ENCODE assay signal across 18 cellular contexts in the genomic region with DNA sequence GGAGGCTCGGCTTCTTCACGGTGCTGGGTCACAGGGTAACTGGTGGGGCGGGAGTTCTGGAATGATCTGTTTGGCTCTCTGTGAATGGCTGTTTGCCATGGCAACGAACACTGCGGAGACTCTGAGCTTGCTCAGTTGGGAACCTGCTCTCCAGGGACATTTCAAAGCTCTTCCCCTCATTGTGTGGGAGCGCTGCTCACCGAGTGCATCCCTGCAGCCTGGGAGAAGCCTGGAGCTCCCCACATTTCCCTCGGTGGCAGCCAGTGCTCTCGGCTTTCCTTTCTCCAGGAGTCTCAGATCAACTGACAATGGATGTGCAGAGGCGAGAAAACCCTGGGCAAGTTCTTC. TPM values are rescaled to one million over a fixed set of nuclear protein-coding genes. Genes with fewer than 3 reads are reported as not detected.
DNase-seq lines count a peak whose midpoint lies in the region; ATAC-seq, FAIRE-seq and TF ChIP-seq lines count a peak whose summit lies in the region.
"Had no signal": no experiment of that assay in that cellular context is flagged by ENCODE, and none has a peak within 500 bp of the region (broad histone marks: within the 10 kb centered on the region; RNA-seq: fewer than 3 reads in every experiment).

No MANE protein-coding gene starts in this region.

- H3K9ac ChIP-seq in H1 (replicated peaks in 1 of 4; ENCODE audit: extremely low read depth in 1 of 4, low read depth in 3 of 4, low read length in 3 of 4) (no peak overlapping the region), mesendoderm (ENCODE audit: low read length) (no peak overlapping the region)

- no peaks in the 10 kb centered on the region for H3K79me2 ChIP-seq in H1 (ENCODE audit: control insufficient read depth in 1 of 2, insufficient read depth in 2 of 2, low read length in 2 of 2)
- H3K79me2 ChIP-seq in mesendoderm (ENCODE audit: control insufficient read depth, insufficient read depth, low read length), result no peaks in the 10 kb centered on the region

- H2BK120ac ChIP-seq in H1 (replicated peaks; ENCODE audit: low read depth, low read length), result no peak overlapping the region
- H2BK120ac ChIP-seq in mesendoderm (ENCODE audit: low read depth, low read length), result no peak overlapping the region

- H3K36me3 ChIP-seq in H1 (ENCODE audit: control insufficient read depth in 2 of 4, insufficient read depth in 4 of 4, low read length in 3 of 4) (no peaks in the 10 kb centered on the region), mesendoderm (ENCODE audit: control insufficient read depth, insufficient read depth, low read length) (no peaks in the 10 kb centered on the region)
- H3K36me3 ChIP-seq: SJSA1 had no signal

- no peak for TF ChIP-seq RAD21 in H1 (IDR thresholded peaks at IDR 0.05 in 1 of 2, conservative IDR thresholded peaks at IDR 0.05 in 1 of 2; ENCODE audit: low read depth in 2 of 2, low read length in 2 of 2)

- peaks cover 0 to 3% (median 1%) of the 10 kb centered on the region in 4 experiments; a peak in 1 of 7 replicates for H3K4me1 ChIP-seq in H1 (replicated peaks in 1 of 4; ENCODE audit: control insufficient read depth in 3 of 4, insufficient read depth in 4 of 4, low read length in 3 of 4)
- no peaks in the 10 kb centered on the region for H3K4me1 ChIP-seq in mesendoderm (ENCODE audit: control insufficient read depth, low read depth, low read length)
- H3K4me1 ChIP-seq: SJSA1 had no signal

- H3K4me3 ChIP-seq in H1 (ENCODE audit: extremely low read depth in 1 of 4, insufficient read depth in 2 of 4, low read depth in 3 of 4, low read length in 4 of 4) (no peak overlapping the region), mesendoderm (ENCODE audit: low read length) (no peak overlapping the region)
- H3K4me3 ChIP-seq: SJSA1 had no signal

- H2BK5ac ChIP-seq in H1 (ENCODE audit: low read depth, low read length), result no peak overlapping the region
- no peak overlapping the region for H2BK5ac ChIP-seq in mesendoderm (ENCODE audit: low read length)

- no peak for TF ChIP-seq EP300 in H1 (IDR thresholded peaks at IDR 0.05; ENCODE audit: borderline replicate concordance in 1 of 2, low read depth in 2 of 2, low read length in 2 of 2)

- no peak overlapping the region for H3K14ac ChIP-seq in H1 (ENCODE audit: insufficient read length)

- peak overlapping the region; percentile 32; the same call in 1 of the 2 replicates for H4K8ac ChIP-seq in H1 (ENCODE audit: extremely low read depth, insufficient read depth, low read length)
- H4K8ac ChIP-seq in mesendoderm (ENCODE audit: low read depth, low read length), result no peak overlapping the region

- H2AK5ac ChIP-seq in H1 (ENCODE audit: low read depth, low read length) (no peak overlapping the region), mesendoderm (ENCODE audit: low read length) (no peak overlapping the region)

- intact Hi-C loops in left ventricle myocardium superior (cut with micrococcal nuclease), result no loop called here

- no peak overlapping the region for H2BK12ac ChIP-seq in H1 (ENCODE audit: low read depth, low read length)

- no peaks in the 10 kb centered on the region for H3K27me3 ChIP-seq in H1 (replicated peaks in 1 of 4; ENCODE audit: control insufficient read depth in 3 of 4, extremely low read depth in 1 of 4, insufficient read depth in 3 of 4, low read length in 3 of 4)
- no peaks in the 10 kb centered on the region for H3K27me3 ChIP-seq in mesendoderm (ENCODE audit: insufficient read depth, low read length, poor library complexity)
- H3K27me3 ChIP-seq: SJSA1 had no signal

- H4K5ac ChIP-seq in H1 (ENCODE audit: insufficient read length, low read depth, low read length) (no peak overlapping the region), mesendoderm (ENCODE audit: low read length) (no peak overlapping the region)

- H3K56ac ChIP-seq in H1 (replicated peaks; ENCODE audit: insufficient read length, low read depth, low read length), result no peak overlapping the region
- no peak overlapping the region for H3K56ac ChIP-seq in mesendoderm (ENCODE audit: low read length)

- no peaks in the 10 kb centered on the region for H3K9me3 ChIP-seq in H1 (ENCODE audit: insufficient read depth in 2 of 2, low read depth in 1 of 2, low read length in 1 of 2)
- H3K9me3 ChIP-seq: SJSA1 had no signal

- H3K27ac ChIP-seq in H1 (ENCODE audit: low read depth, low read length) (no peak overlapping the region), mesendoderm (ENCODE audit: low read depth, low read length) (no peak overlapping the region)
- H3K27ac ChIP-seq: SJSA1 had no signal

- H2BK15ac ChIP-seq in H1 (ENCODE audit: low read length), result no peak overlapping the region
- H2BK15ac ChIP-seq in mesendoderm (replicated peaks; ENCODE audit: low read depth), result no peak overlapping the region

- DNase-seq in NCI-H2227 treated with DMSO at 0.1 percent for 48 hours (lab: John Stamatoyannopoulos, UW) (peak; percentile 38), H1 (ENCODE audit: low read depth in 1 of 2, low spot score in 2 of 2) (no peak), mesendoderm (peak; percentile 50), retina (peak; percentile 37), left ventricle myocardium superior (no peak), LoVo (ENCODE audit: low spot score) (no peak), NK-92 (lab: John Stamatoyannopoulos, UW; ENCODE audit: unreplicated experiment) (no peak)
- DNase-seq: AML-193, DMS79 treated with DMSO at 0.1 percent for 48 hours, H9, KBM-7, MV-4-11, NCI-H1417, NCI-H187, NCI-H345, NCI-H524 treated with DMSO at 0.1 percent for 48 hours had no signal

- TF ChIP-seq POLR2A in H1 (IDR thresholded peaks at IDR 0.05; ENCODE audit: control extremely low read depth in 1 of 2, low read depth in 2 of 2, low read length in 2 of 2), result no peak

- H4K91ac ChIP-seq in H1 (replicated peaks; ENCODE audit: insufficient read length, low read length), result no peak overlapping the region

- no peaks in the 10 kb centered on the region for H3K23me2 ChIP-seq in H1 (ENCODE audit: low read depth, low read length)

- no peak for FAIRE-seq in H1 (lab: Jason Lieb, UNC)

- H2BK20ac ChIP-seq in H1 (ENCODE audit: low read length), result no peak overlapping the region

- 73% methylated on average over 10 of the region's 10 CpGs; no CpG with 5 or more reads in 1 of the 2 experiments for WGBS in H1 (ENCODE audit: extremely low coverage in 1 of 2, insufficient coverage in 1 of 2, insufficient read length in 1 of 2, insufficient replicate concordance in 2 of 2, low coverage in 1 of 2, low lambda C conversion rate in 2 of 2, missing lambda C conversion rate in 1 of 2), 2 experiments
- WGBS in mesendoderm (ENCODE audit: extremely low coverage, insufficient coverage, low lambda C conversion rate), result no CpG with 5 or more reads among the region's 10 CpGs

- POLR2A ChIA-PET in H1 (lab: Charles Lee; ENCODE audit: partially characterized antibody), result interaction anchor here (0.7 kb wide), 1 partner anchor 58 kb away, joined by 3 read pairs; no protein-coding TSS in a partner anchor

- H2AFZ ChIP-seq in H1 (ENCODE audit: low read length), result peak overlapping the region; percentile 86; the same call in 1 of the 2 replicates

- H3K4ac ChIP-seq in H1 (replicated peaks; ENCODE audit: insufficient read length, low read depth, low read length) (no peak overlapping the region), mesendoderm (ENCODE audit: low read depth, low read length) (no peak overlapping the region)

- H3K4me2 ChIP-seq in H1 (ENCODE audit: insufficient read depth in 1 of 2, low read depth in 2 of 2, low read length in 2 of 2) (no peak overlapping the region; a peak in 1 of 4 replicates), mesendoderm (ENCODE audit: low read length) (no peak overlapping the region)

- H3K23ac ChIP-seq in H1 (ENCODE audit: insufficient read length) (no peak overlapping the region), mesendoderm (ENCODE audit: low read length) (no peak overlapping the region)

- no peaks in the 10 kb centered on the region for H4K20me1 ChIP-seq in H1 (replicated peaks in 1 of 2; ENCODE audit: control insufficient read depth in 1 of 2, insufficient read depth in 2 of 2, low read length in 2 of 2)

- CTCF ChIA-PET in H1 (lab: Charles Lee; ENCODE audit: partially characterized antibody), result no interaction called here

- ATAC-seq in left ventricle myocardium superior (no peak), GM18520 (IDR thresholded peaks at IDR 0.05; ENCODE audit: unreplicated experiment) (no peak)

- H3K18ac ChIP-seq in H1 (ENCODE audit: extremely low read depth, low read length) (no peak overlapping the region), mesendoderm (ENCODE audit: low read length) (no peak overlapping the region)

- no peaks in the 10 kb centered on the region for H3K79me1 ChIP-seq in H1 (ENCODE audit: low read depth, low read length)
- no peaks in the 10 kb centered on the region for H3K79me1 ChIP-seq in mesendoderm (ENCODE audit: low read length)

- TF ChIP-seq CTCF in H1 (IDR thresholded peaks at IDR 0.05; ENCODE audit: control extremely low read depth in 1 of 3, insufficient read depth in 1 of 3, low read depth in 1 of 3, low read length in 3 of 3), result no peak

TF ChIP-seq in H1, 55 proteins besides CTCF, POLR2A, EP300 and RAD21:
- TF ChIP-seq RBBP5 (IDR thresholded peaks at IDR 0.05; ENCODE audit: borderline replicate concordance, low read depth, low read length), result no peak
- TF ChIP-seq BRCA1 (IDR thresholded peaks at IDR 0.05; ENCODE audit: low read depth, low read length), result no peak

RNA-seq across cellular contexts. Expression of a gene that starts 57.6 kb away (rescaled TPM):
- total RNA-seq in H1 (2021; fragmentation: NEBNext Ultra II Directional; extraction: Animal tissue kit (Norgen Biotek cat#: 25700)), result 34.2 and 43.9 TPM in 2 replicates
- polyA plus RNA-seq in H1 (2011; rRNA removed), result 4.7 and 6.5 TPM in 2 replicates
- polyA plus RNA-seq in H1 (2011; cell fraction: cytosol; rRNA removed), result 8.3 TPM
- 5.8 TPM for polyA plus RNA-seq in H1 (2011; cell fraction: nucleus; rRNA removed)
- 12.0 to 21.7 TPM (median 16.1 TPM) in 4 replicates for polyA plus RNA-seq in H1 (2012, experiment 1 of 2)
- polyA plus RNA-seq in H1 (2012, experiment 2 of 2), result 1.7 TPM
- polyA plus RNA-seq in H1 (2013, experiment 1 of 2), result 52.5 TPM
- polyA plus RNA-seq in H1 (2013, experiment 2 of 2), result 51.7 TPM
- polyA minus RNA-seq in H1 (2011; rRNA and poly(A)+ RNA removed), result 19.0 and 22.7 TPM in 2 replicates
- 15.1 TPM for polyA minus RNA-seq in H1 (2011; cell fraction: cytosol; rRNA and poly(A)+ RNA removed)
- 19.5 TPM for polyA minus RNA-seq in H1 (2011; cell fraction: nucleus; rRNA and poly(A)+ RNA removed)
- 46.3 TPM for polyA plus RNA-seq in mesendoderm (2013, experiment 1 of 2)
- 44.2 TPM for polyA plus RNA-seq in mesendoderm (2013, experiment 2 of 2)
- total RNA-seq in left ventricle myocardium superior, result 28.5 TPM

Comparison
In these comparisons a context has a peak if more than half of its experiments do, and no peak if none do; other contexts are left out.
1. DNase-seq: peak in NCI-H2227 treated with DMSO at 0.1 percent for 48 hours (single experiment), mesendoderm (single experiment) and retina (single experiment); none in H1 (0 of 2), left ventricle myocardium superior (single experiment), LoVo (single experiment) and NK-92 (single experiment).